1 cellular context compared by ENCODE assay signal in the genomic region with DNA sequence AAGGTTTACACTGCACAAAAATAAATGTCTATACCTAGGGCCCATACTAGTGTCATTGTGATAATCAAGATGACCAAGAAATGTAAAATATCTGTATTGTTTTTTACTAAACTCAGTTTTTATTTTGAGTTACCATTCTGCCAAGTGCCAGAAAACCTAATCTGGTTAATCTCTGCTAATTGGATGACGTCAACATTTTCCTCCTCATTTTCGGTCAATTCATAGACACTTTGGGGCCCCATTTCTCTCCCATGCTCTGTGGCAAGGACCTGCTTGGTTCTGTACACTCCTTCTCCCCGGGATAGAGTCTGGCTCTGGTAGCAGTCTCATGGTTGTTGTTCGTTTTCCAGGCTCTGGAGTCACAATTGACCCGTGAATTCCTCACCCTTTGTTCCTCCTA.
TF ChIP-seq lines count a peak whose summit lies in the region.

No MANE protein-coding gene starts in this region.

TF ChIP-seq in IMR-90, 13 proteins besides CTCF, POLR2A, EP300 and RAD21 (continued from another document):
- TF ChIP-seq MAZ (IDR thresholded peaks at IDR 0.05; ENCODE audit: borderline replicate concordance, low read depth, low read length) (no peak), BHLHE40 (IDR thresholded peaks at IDR 0.05; ENCODE audit: low read depth, low read length) (no peak)
